Comparison of ENCODE assay signal across 14 cellular contexts in genomic region chr1:8951246-8951645, GRCh38. TPM values are rescaled to one million over a fixed set of nuclear protein-coding genes. Genes with fewer than 3 reads are reported as not detected.
"Had no signal": no experiment of that assay in that cellular context is flagged by ENCODE, and none has a peak within 500 bp of the region (broad histone marks: within the 10 kb centered on the region; RNA-seq: fewer than 3 reads in every experiment).

No MANE protein-coding gene starts in this region.

- H3K27ac ChIP-seq: ascending aorta, gastroesophageal sphincter, heart right ventricle, skin epidermis, stomach, uterus had no signal

- H3K9me3 ChIP-seq: ascending aorta, gastroesophageal sphincter, heart right ventricle, stomach, uterus had no signal

- H3K4me1 ChIP-seq: ascending aorta, gastroesophageal sphincter, stomach, uterus had no signal

- H3K9me3 Mint-ChIP-seq: activated T-cell treated with anti-CD3 and anti-CD28 coated beads, Interleukin-2, amount 50 U/mL, for 24 hours; naive B cell had no signal

- H3K4me3 ChIP-seq: ascending aorta, gastroesophageal sphincter, heart right ventricle, lung, skin epidermis, stomach, uterus had no signal

- DNase-seq: activated CD4-positive, alpha-beta T cell treated with anti-CD3 and anti-CD28 coated beads, Interleukin-2, amount 50 U/mL, for 4 hours; activated gamma-delta T cell; activated T-cell treated with anti-CD3 and anti-CD28 coated beads, Interleukin-2, amount 50 U/mL, for 24 hours; erythroblast; heart right ventricle; naive B cell; posterior cingulate gyrus; stomach; uterus had no signal

- H3K27ac Mint-ChIP-seq: activated T-cell treated with anti-CD3 and anti-CD28 coated beads, Interleukin-2, amount 50 U/mL, for 24 hours had no signal

- H3K36me3 ChIP-seq: ascending aorta, gastroesophageal sphincter, heart right ventricle, stomach, uterus had no signal

- H3K27me3 Mint-ChIP-seq: activated T-cell treated with anti-CD3 and anti-CD28 coated beads, Interleukin-2, amount 50 U/mL, for 24 hours; naive B cell had no signal

- H3K4me3 Mint-ChIP-seq: activated T-cell treated with anti-CD3 and anti-CD28 coated beads, Interleukin-2, amount 50 U/mL, for 24 hours; naive B cell had no signal

- H3K36me3 Mint-ChIP-seq: naive B cell had no signal

- ATAC-seq: gastroesophageal sphincter, heart right ventricle had no signal

- H3K27me3 ChIP-seq: ascending aorta, gastroesophageal sphincter, heart right ventricle, stomach, uterus had no signal

RNA-seq across cellular contexts. Expression of gene CA6, which starts 5.6 kb away (rescaled TPM):
- total RNA-seq: ascending aorta, dermis microvascular lymphatic vessel endothelial cell, gastroesophageal sphincter, lung, stomach, uterus had no signal
